In the genomic region with DNA sequence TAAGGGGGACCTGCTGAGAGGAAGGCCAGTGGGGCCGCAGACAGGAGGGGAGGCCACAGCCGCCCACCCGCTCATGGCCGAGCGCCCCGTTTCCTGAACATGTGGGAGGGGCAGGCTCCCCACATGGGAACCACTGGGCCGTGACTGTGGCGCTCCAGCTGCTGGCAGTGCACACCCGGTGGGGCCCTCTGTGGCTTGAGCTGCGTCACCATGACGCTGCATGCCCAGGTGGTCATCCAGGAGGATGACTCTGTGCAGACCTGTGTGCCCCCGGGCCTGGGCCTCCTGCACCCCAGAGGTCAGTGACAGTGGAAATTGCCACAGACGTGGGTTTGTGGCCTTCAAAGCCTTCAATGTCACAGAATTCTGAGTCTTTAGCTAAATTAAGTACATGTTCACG, we compare ENCODE assay signal across 17 cellular contexts.
DNase-seq lines count a peak whose midpoint lies in the region; ATAC-seq and TF ChIP-seq lines count a peak whose summit lies in the region.
"Had no signal": no experiment of that assay in that cellular context is flagged by ENCODE, and none has a peak within 500 bp of the region (broad histone marks: within the 10 kb centered on the region; RNA-seq: fewer than 3 reads in every experiment).

No MANE protein-coding gene starts in this region.

- no peaks in the 10 kb centered on the region for H3K9me3 ChIP-seq in gastrocnemius medialis
- H3K9me3 ChIP-seq: ascending aorta had no signal

- no peaks in the 10 kb centered on the region for H3K36me3 ChIP-seq in gastrocnemius medialis
- H3K36me3 ChIP-seq: ascending aorta had no signal

- H3K27ac ChIP-seq in gastrocnemius medialis, result no peak overlapping the region
- H3K27ac ChIP-seq: ascending aorta, dorsolateral prefrontal cortex had no signal

- intact Hi-C loops in gastrocnemius medialis (cut with DNase I; ENCODE audit: low total_unique reads), result no loop called here

- no peaks in the 10 kb centered on the region for H3K27me3 ChIP-seq in gastrocnemius medialis
- H3K27me3 ChIP-seq: ascending aorta, dorsolateral prefrontal cortex had no signal

- H3K4me1 ChIP-seq in gastrocnemius medialis, result no peaks in the 10 kb centered on the region
- H3K4me1 ChIP-seq: ascending aorta had no signal

- DNase-seq in left lobe of liver (ENCODE audit: low spot score) (peak; percentile 37), islet precursor cell (no peak), NCI-H2196 (lab: John Stamatoyannopoulos, UW; ENCODE audit: unreplicated experiment) (no peak), inferior parietal cortex (ENCODE audit: extremely low spot score) (no peak), gastrocnemius medialis (no peak)
- DNase-seq: activated CD4-positive, alpha-beta T cell treated with anti-CD3 and anti-CD28 coated beads, Interleukin-2, amount 50 U/mL, for 1 hour; CD4-positive, CD25-positive, alpha-beta regulatory T cell; NCI-H1436; small intestine; T-helper 9 cell had no signal

- TF ChIP-seq POLR2A in gastrocnemius medialis (IDR thresholded peaks at IDR 0.05), result no peak

- TF ChIP-seq CTCF in gastrocnemius medialis (IDR thresholded peaks at IDR 0.05 in 4 of 5, conservative IDR thresholded peaks at IDR 0.05 in 1 of 5), result no peak

- ATAC-seq in GM18511 (IDR thresholded peaks at IDR 0.05; ENCODE audit: unreplicated experiment) (peak; percentile 89), GM21447 (IDR thresholded peaks at IDR 0.05; ENCODE audit: unreplicated experiment) (peak; percentile 75), HG03103 (IDR thresholded peaks at IDR 0.05; ENCODE audit: low read depth, unreplicated experiment) (peak; percentile 72), left lobe of liver (peak; percentile 15), gastrocnemius medialis (no peak)
- ATAC-seq: activated T-helper 17 cell treated with anti-CD3 and anti-CD28 coated beads, Interleukin-2, amount 50 U/mL, for 72 hours; K562 had no signal

- in situ Hi-C loops in gastrocnemius medialis (cut with MboI; ENCODE audit: low sequenced_read_pairs in 4 of 4), result no loop called here

- H3K4me3 ChIP-seq in gastrocnemius medialis, result no peak overlapping the region
- H3K4me3 ChIP-seq: ascending aorta, dorsolateral prefrontal cortex, K562 had no signal

Comparison
In these comparisons a context has a peak if more than half of its experiments do, and no peak if none do; other contexts are left out.
1. ATAC-seq: peak in GM18511 (single experiment), GM21447 (single experiment), HG03103 (single experiment) and left lobe of liver (single experiment); none in gastrocnemius medialis (0 of 2).